Comparison of ENCODE assay signal across 13 cellular contexts in genomic region chr1:219928791-219929118, GRCh38. TPM values are rescaled to one million over a fixed set of nuclear protein-coding genes. Genes with fewer than 3 reads are reported as not detected.
DNase-seq lines count a peak whose midpoint lies in the region; ATAC-seq and TF ChIP-seq lines count a peak whose summit lies in the region.
"Had no signal": no experiment of that assay in that cellular context is flagged by ENCODE, and none has a peak within 500 bp of the region (broad histone marks: within the 10 kb centered on the region; RNA-seq: fewer than 3 reads in every experiment).

No MANE protein-coding gene starts in this region.

- H2AFZ ChIP-seq in SK-N-SH (ENCODE audit: low read depth) (no peak overlapping the region), smooth muscle cell (ENCODE audit: low read depth) (no peak overlapping the region)

- peak overlapping the region; percentile 88; the same call in 1 of the 2 replicates for H3K4me2 ChIP-seq in SK-N-SH
- peak overlapping the region; percentile 94 for H3K4me2 ChIP-seq in smooth muscle cell

- H3F3A ChIP-seq in SK-N-SH (replicated peaks; ENCODE audit: insufficient read depth) (no peaks in the 10 kb centered on the region), smooth muscle cell (ENCODE audit: low read depth) (no peaks in the 10 kb centered on the region)

- 88% methylated on average over 11 of the region's 13 CpGs for WGBS in SK-N-SH (ENCODE audit: low lambda C conversion rate)
- 46% methylated on average over 13 of the region's 13 CpGs for WGBS in smooth muscle cell (ENCODE audit: low lambda C conversion rate)
- 21 to 45% methylated on average over 13 of the region's 13 CpGs for WGBS in sigmoid colon, 2 donors

- no peaks in the 10 kb centered on the region for H3K9me3 ChIP-seq in SK-N-SH
- no peaks in the 10 kb centered on the region for H3K9me3 ChIP-seq in smooth muscle cell (replicated peaks; ENCODE audit: low read depth)
- no peaks in the 10 kb centered on the region for H3K9me3 ChIP-seq in sigmoid colon

- peaks cover 16% of the 10 kb centered on the region; the same call in 1 of the 2 replicates for H3K27me3 ChIP-seq in SK-N-SH (ENCODE audit: insufficient read depth)
- peaks cover 58% of the 10 kb centered on the region for H3K27me3 ChIP-seq in smooth muscle cell (ENCODE audit: low read depth)
- H3K27me3 ChIP-seq in sigmoid colon = peaks cover 4 to 24% (median 19%) of the 10 kb centered on the region in 3 donors

- no peaks in the 10 kb centered on the region for H3K36me3 ChIP-seq in SK-N-SH (replicated peaks in 1 of 2; ENCODE audit: control insufficient read depth in 1 of 2, insufficient read depth in 2 of 2, low read length in 1 of 2)
- H3K36me3 ChIP-seq in smooth muscle cell (ENCODE audit: low read depth) = no peaks in the 10 kb centered on the region
- H3K36me3 ChIP-seq in sigmoid colon = no peaks in the 10 kb centered on the region

- no peaks in the 10 kb centered on the region for H3K9me2 ChIP-seq in SK-N-SH

- TF ChIP-seq EP300 in SK-N-SH (IDR thresholded peaks at IDR 0.05; ENCODE audit: borderline replicate concordance in 1 of 2, low read depth in 1 of 2, low read length in 1 of 2) (no peak), sigmoid colon (IDR thresholded peaks at IDR 0.05) (no peak)

- H3K4me3 ChIP-seq in SK-N-SH (ENCODE audit: low read depth in 2 of 2, low read length in 1 of 2) (peak overlapping the region; percentile 52 to 64; a peak in 3 of 4 replicates), astrocyte of the cerebellum (ENCODE audit: low read depth, low read length) (peak overlapping the region; percentile 48), smooth muscle cell (peak overlapping the region; percentile 59), sigmoid colon (peak overlapping the region in 2 of 4 donors; percentile 41 to 50)

- no peak for TF ChIP-seq POLR2A in sigmoid colon (IDR thresholded peaks at IDR 0.05)

- ATAC-seq in SK-N-SH treated with all-trans-retinoic acid at 6 μM for 48 hours (no peak; the same call in 2 of the 3 replicates), left colon (peak; percentile 42), GM21390 (IDR thresholded peaks at IDR 0.05; ENCODE audit: unreplicated experiment) (no peak), HG02610 (IDR thresholded peaks at IDR 0.05; ENCODE audit: unreplicated experiment) (no peak)

- no peak for TF ChIP-seq RAD21 in SK-N-SH (IDR thresholded peaks at IDR 0.05; ENCODE audit: low read length)

- H3K79me2 ChIP-seq in SK-N-SH (ENCODE audit: insufficient read depth) (no peaks in the 10 kb centered on the region), smooth muscle cell (ENCODE audit: low read depth) (no peaks in the 10 kb centered on the region)

- TF ChIP-seq CTCF in SK-N-SH (IDR thresholded peaks at IDR 0.05) = no peak
- no peak for TF ChIP-seq CTCF in astrocyte of the cerebellum (IDR thresholded peaks at IDR 0.05; ENCODE audit: low read depth, low read length, missing control alignments)
- no peak for TF ChIP-seq CTCF in smooth muscle cell (IDR thresholded peaks at IDR 0.05; ENCODE audit: borderline replicate concordance, insufficient read depth, poor library complexity, severe bottlenecking)
- TF ChIP-seq CTCF in sigmoid colon (IDR thresholded peaks at IDR 0.05) = no peak

- H4K20me1 ChIP-seq in SK-N-SH (ENCODE audit: insufficient read depth) (no peaks in the 10 kb centered on the region), smooth muscle cell (ENCODE audit: low read depth) (no peaks in the 10 kb centered on the region)

- intact Hi-C loops in left colon (cut with DNase I, micrococcal nuclease) (no loop called here), sigmoid colon (cut with DNase I) (no loop called here)

- no peak overlapping the region for H3K27ac ChIP-seq in SK-N-SH (ENCODE audit: low read depth in 2 of 2, low read length in 1 of 2)
- no peak overlapping the region for H3K27ac ChIP-seq in smooth muscle cell (ENCODE audit: low read depth)
- H3K27ac ChIP-seq in sigmoid colon = no peak overlapping the region
- H3K27ac ChIP-seq: 22Rv1 had no signal

- in situ Hi-C loops in astrocyte of the cerebellum (cut with HindIII; ENCODE audit: low sequenced_read_pairs) = no loop called here

- POLR2A ChIA-PET in SK-N-SH (lab: Yijun Ruan, JAX) = no interaction called here

- H3K9ac ChIP-seq in SK-N-SH = no peak overlapping the region
- no peak overlapping the region for H3K9ac ChIP-seq in smooth muscle cell (ENCODE audit: low read depth)

- CTCF ChIA-PET in SK-N-SH (lab: Yijun Ruan, JAX) = no interaction called here

- H3K4me1 ChIP-seq in SK-N-SH (ENCODE audit: control insufficient read depth in 1 of 2, insufficient read depth in 2 of 2, low read depth in 1 of 2, low read length in 1 of 2) = peaks cover 0 to 7% of the 10 kb centered on the region in 2 experiments; a peak in 1 of 4 replicates
- H3K4me1 ChIP-seq in smooth muscle cell (ENCODE audit: low read depth) = no peaks in the 10 kb centered on the region
- peaks cover 0 to 12% (median 11%) of the 10 kb centered on the region in 4 donors for H3K4me1 ChIP-seq in sigmoid colon

- no peak for DNase-seq in SK-N-SH
- DNase-seq in astrocyte of the cerebellum (ENCODE audit: low read depth) = no peak
- DNase-seq in left colon = no peak
- DNase-seq in smooth muscle cell (lab: John Stamatoyannopoulos, UW; ENCODE audit: unreplicated experiment) = no peak
- DNase-seq in sigmoid colon = no peak
- DNase-seq: activated CD4-positive, alpha-beta T cell treated with anti-CD3 and anti-CD28 coated beads for 4 hours; stimulated activated naive CD4-positive, alpha-beta T cell had no signal

TF ChIP-seq in SK-N-SH, 30 proteins besides CTCF, POLR2A, EP300 and RAD21 (continues in another document):
- TF ChIP-seq, protein P1, sequence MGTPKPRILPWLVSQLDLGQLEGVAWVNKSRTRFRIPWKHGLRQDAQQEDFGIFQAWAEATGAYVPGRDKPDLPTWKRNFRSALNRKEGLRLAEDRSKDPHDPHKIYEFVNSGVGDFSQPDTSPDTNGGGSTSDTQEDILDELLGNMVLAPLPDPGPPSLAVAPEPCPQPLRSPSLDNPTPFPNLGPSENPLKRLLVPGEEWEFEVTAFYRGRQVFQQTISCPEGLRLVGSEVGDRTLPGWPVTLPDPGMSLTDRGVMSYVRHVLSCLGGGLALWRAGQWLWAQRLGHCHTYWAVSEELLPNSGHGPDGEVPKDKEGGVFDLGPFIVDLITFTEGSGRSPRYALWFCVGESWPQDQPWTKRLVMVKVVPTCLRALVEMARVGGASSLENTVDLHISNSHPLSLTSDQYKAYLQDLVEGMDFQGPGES (IDR thresholded peaks at IDR 0.05; ENCODE audit: low read depth, low read length) = no peak
- no peak for TF ChIP-seq GATA2 (CRISPR knock-in tag; IDR thresholded peaks at IDR 0.05)

TF ChIP-seq in SK-N-SH treated with all-trans-retinoic acid at 6 μM for 48 hours, 23 proteins besides CTCF, POLR2A, EP300 and RAD21:
- TF ChIP-seq CSDC2 (CRISPR knock-in tag; IDR thresholded peaks at IDR 0.05) (no peak), ZC3H10 (CRISPR knock-in tag; IDR thresholded peaks at IDR 0.05) (no peak)

RNA-seq across cellular contexts. Expression of gene SLC30A10, which starts 0.4 kb away (rescaled TPM):
- polyA plus RNA-seq in SK-N-SH (2012; rRNA removed) (0.02 TPM in 2 replicates), smooth muscle cell (not detected in 2 replicates), sigmoid colon (1 to 10 TPM; 2.4 to 7.9 (median 4.6) TPM)
- polyA plus RNA-seq in SK-N-SH (2012; cell fraction: cytosol; rRNA removed) = 0.03 and 0.04 TPM in 2 replicates
- 0.02 and 0.04 TPM in 2 replicates for polyA plus RNA-seq in SK-N-SH (2012; cell fraction: nucleus; rRNA removed)
- total RNA-seq in left colon (10 to 100 TPM; 11.3 to 57.5 TPM), smooth muscle cell (not detected in 2 replicates), sigmoid colon (under 1 TPM in 1 of 4 donors, not detected in 3; 0.68 TPM)
- total RNA-seq: bronchial epithelial cell, M059J had no signal

Comparison
In these comparisons a context has a peak if more than half of its experiments do, and no peak if none do; other contexts are left out.
1. RNA of gene SLC30A10, which starts 0.4 kb away (total RNA-seq): 11.3 to 57.5 TPM in left colon; not detected in smooth muscle cell and 0.68 TPM in sigmoid colon; every median in the first group is over 4 times any median in the second.